In the genomic region with DNA sequence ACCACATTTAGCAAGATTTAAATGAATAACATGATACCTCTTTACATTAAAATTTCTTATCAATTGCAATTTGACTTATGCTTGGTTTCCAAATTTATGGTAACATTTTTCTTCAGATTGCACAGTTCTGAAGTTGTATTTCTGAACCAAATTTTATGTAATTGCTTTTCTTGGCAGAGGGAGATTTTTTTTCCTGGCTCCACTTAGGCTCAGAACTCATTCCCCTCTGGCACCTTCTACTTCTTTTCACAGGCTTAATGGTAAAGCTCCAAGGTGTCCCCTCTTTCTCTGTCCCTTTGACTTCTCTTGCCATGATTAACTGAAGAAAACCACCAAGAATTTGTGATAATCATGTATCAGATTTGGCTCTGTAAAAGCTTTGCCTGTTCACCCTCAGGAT, we compare ENCODE assay signal across 21 cellular contexts.
DNase-seq lines count a peak whose midpoint lies in the region; ATAC-seq and TF ChIP-seq lines count a peak whose summit lies in the region.
"Had no signal": no experiment of that assay in that cellular context is flagged by ENCODE, and none has a peak within 500 bp of the region (broad histone marks: within the 10 kb centered on the region; RNA-seq: fewer than 3 reads in every experiment).

No MANE protein-coding gene starts in this region.

- no peak overlapping the region for H3K4me2 ChIP-seq in GM23338
- H3K4me2 ChIP-seq: BLaER1 had no signal

- peaks cover 17% of the 10 kb centered on the region for H3K27me3 Mint-ChIP-seq in GM23338 (ENCODE audit: insufficient read depth, low read depth, poor library complexity)
- H3K27me3 Mint-ChIP-seq: CD4-positive, CD25-positive, alpha-beta regulatory T cell had no signal

- H3K36me3 ChIP-seq in GM23338 (ENCODE audit: insufficient read depth) (no peaks in the 10 kb centered on the region), HUES64 (ENCODE audit: insufficient read depth, low read length) (no peaks in the 10 kb centered on the region)
- H3K36me3 ChIP-seq: BLaER1 had no signal

- intact Hi-C loops in left ventricle myocardium superior (cut with micrococcal nuclease) = no loop called here

- no peak overlapping the region for H2AFZ ChIP-seq in GM23338

- no peaks in the 10 kb centered on the region for H3K27me3 ChIP-seq in GM23338 (ENCODE audit: insufficient read depth)
- H3K27me3 ChIP-seq in HUES64 (ENCODE audit: insufficient read depth, low read length) = no peaks in the 10 kb centered on the region
- H3K27me3 ChIP-seq: BLaER1 had no signal

- peaks cover 39% of the 10 kb centered on the region for H3K9me3 Mint-ChIP-seq in GM23338

- no peak for DNase-seq in GM23338 (ENCODE audit: low spot score)
- no peak for DNase-seq in left ventricle myocardium superior
- DNase-seq in retinal pigment epithelial cell (ENCODE audit: low read depth) = peak; percentile 26
- DNase-seq: CD4-positive, CD25-positive, alpha-beta regulatory T cell; GOT3; Kasumi-1; NCI-H1092 treated with DMSO at 0.1 percent for 48 hours; NCI-H146; NCI-H2029; NCI-H510A; RPMI8226; SHP77 treated with DMSO at 0.1 percent for 48 hours; SW 1271 had no signal

- H3K4me1 Mint-ChIP-seq in GM23338 = peaks cover 44% of the 10 kb centered on the region
- H3K4me1 Mint-ChIP-seq: CD4-positive, CD25-positive, alpha-beta regulatory T cell had no signal

- peaks cover 15% of the 10 kb centered on the region for H3K9me2 ChIP-seq in GM23338 (ENCODE audit: insufficient read depth)

- H3K4me1 ChIP-seq in GM23338 (ENCODE audit: insufficient read depth) (peaks cover 11% of the 10 kb centered on the region; the same call in 1 of the 2 replicates), HUES64 (ENCODE audit: insufficient read depth, low read length) (peaks cover 8% of the 10 kb centered on the region)
- H3K4me1 ChIP-seq: BLaER1 had no signal

- H3K27ac ChIP-seq in GM23338 (ENCODE audit: low read depth) (peak overlapping the region; percentile 89), HUES64 (ENCODE audit: low read depth, low read length) (peak overlapping the region; percentile 72; the same call in 1 of the 2 replicates)
- H3K27ac ChIP-seq: BLaER1, SK-N-MC had no signal

- peaks cover 52% of the 10 kb centered on the region for H3K36me3 Mint-ChIP-seq in GM23338 (ENCODE audit: low read depth)
- H3K36me3 Mint-ChIP-seq: CD4-positive, CD25-positive, alpha-beta regulatory T cell had no signal

- ATAC-seq in GM23338 = no peak
- peak; percentile 60 for ATAC-seq in left ventricle myocardium superior
- ATAC-seq in GM19324 (IDR thresholded peaks at IDR 0.05; ENCODE audit: low FRiP score, unreplicated experiment) = no peak
- ATAC-seq in HG02571 (IDR thresholded peaks at IDR 0.05; ENCODE audit: unreplicated experiment) = no peak
- ATAC-seq in GM21381 (IDR thresholded peaks at IDR 0.05; ENCODE audit: unreplicated experiment) = no peak
- ATAC-seq: HCT116, K562 had no signal

- no peaks in the 10 kb centered on the region for H3K79me2 ChIP-seq in GM23338 (replicated peaks; ENCODE audit: insufficient read depth)

- peaks cover 28% of the 10 kb centered on the region for H3K9me3 ChIP-seq in HUES64 (ENCODE audit: insufficient read depth, low read depth, low read length)

- H3F3A ChIP-seq in GM23338 (replicated peaks; ENCODE audit: low read depth) = no peaks in the 10 kb centered on the region

- no peaks in the 10 kb centered on the region for H4K20me1 ChIP-seq in GM23338 (replicated peaks; ENCODE audit: insufficient read depth)
- H4K20me1 ChIP-seq: BLaER1 had no signal

- TF ChIP-seq CTCF in GM23338 (conservative IDR thresholded peaks at IDR 0.05; ENCODE audit: low read depth in 2 of 2) (no peak), retinal pigment epithelial cell (conservative IDR thresholded peaks at IDR 0.05; ENCODE audit: low read depth, low read length) (no peak)

- H3K4me3 ChIP-seq in GM23338 (no peak overlapping the region), HUES64 (ENCODE audit: low read length) (no peak overlapping the region), retinal pigment epithelial cell (ENCODE audit: low read length) (no peak overlapping the region)
- H3K4me3 ChIP-seq: BLaER1, K562, SK-N-MC had no signal

- H3K4me3 Mint-ChIP-seq in GM23338 = no peak overlapping the region; the same call in 2 of the 3 replicates
- H3K4me3 Mint-ChIP-seq: CD4-positive, CD25-positive, alpha-beta regulatory T cell had no signal

- peak overlapping the region; percentile 99 for H3K27ac Mint-ChIP-seq in GM23338
- H3K27ac Mint-ChIP-seq: CD4-positive, CD25-positive, alpha-beta regulatory T cell had no signal

- no peak overlapping the region for H3K9ac ChIP-seq in HUES64 (ENCODE audit: low read depth, low read length)
- H3K9ac ChIP-seq: BLaER1 had no signal

TF ChIP-seq in GM23338, 12 proteins besides CTCF, POLR2A, EP300 and RAD21:
- TF ChIP-seq, protein P1, sequence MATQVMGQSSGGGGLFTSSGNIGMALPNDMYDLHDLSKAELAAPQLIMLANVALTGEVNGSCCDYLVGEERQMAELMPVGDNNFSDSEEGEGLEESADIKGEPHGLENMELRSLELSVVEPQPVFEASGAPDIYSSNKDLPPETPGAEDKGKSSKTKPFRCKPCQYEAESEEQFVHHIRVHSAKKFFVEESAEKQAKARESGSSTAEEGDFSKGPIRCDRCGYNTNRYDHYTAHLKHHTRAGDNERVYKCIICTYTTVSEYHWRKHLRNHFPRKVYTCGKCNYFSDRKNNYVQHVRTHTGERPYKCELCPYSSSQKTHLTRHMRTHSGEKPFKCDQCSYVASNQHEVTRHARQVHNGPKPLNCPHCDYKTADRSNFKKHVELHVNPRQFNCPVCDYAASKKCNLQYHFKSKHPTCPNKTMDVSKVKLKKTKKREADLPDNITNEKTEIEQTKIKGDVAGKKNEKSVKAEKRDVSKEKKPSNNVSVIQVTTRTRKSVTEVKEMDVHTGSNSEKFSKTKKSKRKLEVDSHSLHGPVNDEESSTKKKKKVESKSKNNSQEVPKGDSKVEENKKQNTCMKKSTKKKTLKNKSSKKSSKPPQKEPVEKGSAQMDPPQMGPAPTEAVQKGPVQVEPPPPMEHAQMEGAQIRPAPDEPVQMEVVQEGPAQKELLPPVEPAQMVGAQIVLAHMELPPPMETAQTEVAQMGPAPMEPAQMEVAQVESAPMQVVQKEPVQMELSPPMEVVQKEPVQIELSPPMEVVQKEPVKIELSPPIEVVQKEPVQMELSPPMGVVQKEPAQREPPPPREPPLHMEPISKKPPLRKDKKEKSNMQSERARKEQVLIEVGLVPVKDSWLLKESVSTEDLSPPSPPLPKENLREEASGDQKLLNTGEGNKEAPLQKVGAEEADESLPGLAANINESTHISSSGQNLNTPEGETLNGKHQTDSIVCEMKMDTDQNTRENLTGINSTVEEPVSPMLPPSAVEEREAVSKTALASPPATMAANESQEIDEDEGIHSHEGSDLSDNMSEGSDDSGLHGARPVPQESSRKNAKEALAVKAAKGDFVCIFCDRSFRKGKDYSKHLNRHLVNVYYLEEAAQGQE (IDR thresholded peaks at IDR 0.05; ENCODE audit: unreplicated experiment) = no peak
- TF ChIP-seq ZNF114 (CRISPR knock-in tag; IDR thresholded peaks at IDR 0.05) = no peak
